5 cellular contexts compared by ENCODE assay signal in the genomic region with DNA sequence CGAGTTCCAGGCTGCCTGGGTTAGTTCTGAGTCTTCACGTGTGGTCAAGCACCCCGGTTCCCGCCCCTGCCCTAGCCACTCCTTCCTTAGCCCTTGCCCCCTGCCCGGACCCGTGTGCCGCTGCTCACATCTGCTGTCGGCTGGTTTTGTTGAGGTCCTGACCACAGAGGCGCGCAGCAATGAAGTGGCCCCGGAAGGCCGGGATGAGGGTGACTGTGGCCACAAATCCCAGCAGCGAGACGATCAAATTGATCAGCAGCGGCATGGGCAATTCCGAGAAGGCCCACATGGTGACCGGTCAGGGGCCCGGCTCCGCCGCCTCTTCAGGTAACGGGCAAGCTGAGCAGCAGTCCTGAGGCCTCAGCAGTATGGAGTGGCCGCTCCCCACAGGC. TPM values are rescaled to one million over a fixed set of nuclear protein-coding genes. Genes with fewer than 3 reads are reported as not detected.
DNase-seq lines count a peak whose midpoint lies in the region; ATAC-seq and TF ChIP-seq lines count a peak whose summit lies in the region.

No MANE protein-coding gene starts in this region.

- peak; percentile 6 for ATAC-seq in GM21360 (IDR thresholded peaks at IDR 0.05; ENCODE audit: unreplicated experiment)

- intact Hi-C loops in sigmoid colon (cut with DNase I), result loop anchor here (5.0 kb wide), 1 partner anchor 106 kb away; a partner anchor contains a TSS

- DNase-seq in HuH-7.5 (ENCODE audit: low spot score) (peak; percentile 46), sigmoid colon (no peak)
- no peak for DNase-seq in activated CD8-positive, alpha-beta memory T cell treated with anti-CD3 and anti-CD28 coated beads, Interleukin-2, amount 50 U/mL, for 4 hours

- TF ChIP-seq POLR2A in sigmoid colon (IDR thresholded peaks at IDR 0.05), result no peak

- H3K4me3 ChIP-seq in ectodermal cell (ENCODE audit: insufficient read depth, low read depth, low read length), result peak overlapping the region; percentile 75
- H3K4me3 ChIP-seq in sigmoid colon, result peak overlapping the region; percentile 77 to 82 (median 78)

- no peak for TF ChIP-seq EP300 in sigmoid colon (IDR thresholded peaks at IDR 0.05)

- H3K27ac ChIP-seq in ectodermal cell (ENCODE audit: insufficient read depth, low read depth, low read length, poor library complexity, severe bottlenecking) (peak overlapping the region; percentile 95), sigmoid colon (peak overlapping the region; percentile 84 to 92 (median 90))

- TF ChIP-seq CTCF in sigmoid colon (IDR thresholded peaks at IDR 0.05), result peak in 2 of 4 experiments; percentile 14 to 33

- H3K9me3 ChIP-seq in ectodermal cell (ENCODE audit: control insufficient read depth, low read length) (no peaks in the 10 kb centered on the region), sigmoid colon (no peaks in the 10 kb centered on the region)

- no peaks in the 10 kb centered on the region for H3K27me3 ChIP-seq in ectodermal cell (ENCODE audit: control insufficient read depth, insufficient read depth, low read length, poor library complexity, severe bottlenecking)
- no peaks in the 10 kb centered on the region for H3K27me3 ChIP-seq in sigmoid colon

- H3K4me1 ChIP-seq in ectodermal cell (ENCODE audit: control insufficient read depth, insufficient read depth, low read length) (peaks cover 10% of the 10 kb centered on the region), sigmoid colon (peaks cover 0 to 31% (median 27%) of the 10 kb centered on the region in 4 donors)

- WGBS in ectodermal cell, 2 experiments, result 0 to 1% methylated on average over 22 of the region's 22 CpGs
- WGBS in sigmoid colon, 2 donors, result 0 to 1% methylated on average over 22 of the region's 22 CpGs

- H3K36me3 ChIP-seq in ectodermal cell (ENCODE audit: control insufficient read depth, insufficient read depth, low read length) (peaks cover 17% of the 10 kb centered on the region), sigmoid colon (peaks cover 7 to 23% (median 9%) of the 10 kb centered on the region in 4 donors)

RNA-seq across cellular contexts. Expression of a gene that starts 0.3 kb away (rescaled TPM):
- polyA plus RNA-seq in ectodermal cell (2013, experiment 1 of 4), result 51.5 TPM
- polyA plus RNA-seq in ectodermal cell (2013, experiment 2 of 4), result 46.4 TPM
- 47.5 TPM for polyA plus RNA-seq in ectodermal cell (2013, experiment 3 of 4)
- polyA plus RNA-seq in ectodermal cell (2013, experiment 4 of 4), result 51.6 TPM
- 10 to 100 TPM; 16.1 to 22.1 (median 16.8) TPM for total RNA-seq in sigmoid colon
- 10 to 100 TPM in 1 of 3 donors, 1 to 10 TPM in 2; 4.2 to 44.6 (median 6.9) TPM for polyA plus RNA-seq in sigmoid colon

RNA-seq across cellular contexts. Expression of a gene that starts 5.8 kb away (rescaled TPM):
- polyA plus RNA-seq in ectodermal cell (2013, experiment 1 of 4), result 9.2 TPM
- 6.7 TPM for polyA plus RNA-seq in ectodermal cell (2013, experiment 2 of 4)
- 4.4 TPM for polyA plus RNA-seq in ectodermal cell (2013, experiment 3 of 4)
- polyA plus RNA-seq in ectodermal cell (2013, experiment 4 of 4), result 7.2 TPM
- 1 to 10 TPM; 5.3 to 8.0 (median 5.8) TPM for total RNA-seq in sigmoid colon
- 10 to 100 TPM in 1 of 3 donors, 1 to 10 TPM in 2; 6.0 to 22.6 (median 7.6) TPM for polyA plus RNA-seq in sigmoid colon

RNA-seq across cellular contexts. Expression of a gene that starts 16.7 kb away (rescaled TPM):
- 62.1 TPM for polyA plus RNA-seq in ectodermal cell (2013, experiment 1 of 4)
- 62.7 TPM for polyA plus RNA-seq in ectodermal cell (2013, experiment 2 of 4)
- 43.9 TPM for polyA plus RNA-seq in ectodermal cell (2013, experiment 3 of 4)
- 56.8 TPM for polyA plus RNA-seq in ectodermal cell (2013, experiment 4 of 4)
- 10 to 100 TPM in 1 of 4 donors, 1 to 10 TPM in 3; 5.6 to 15.2 (median 6.6) TPM for total RNA-seq in sigmoid colon
- polyA plus RNA-seq in sigmoid colon, result 10 to 100 TPM; 20.3 to 39.3 (median 22.2) TPM

RNA-seq across cellular contexts. Expression of a gene that starts 20.0 kb away (rescaled TPM):
- 43.1 TPM for polyA plus RNA-seq in ectodermal cell (2013, experiment 1 of 4)
- 40.3 TPM for polyA plus RNA-seq in ectodermal cell (2013, experiment 2 of 4)
- 39.3 TPM for polyA plus RNA-seq in ectodermal cell (2013, experiment 3 of 4)
- polyA plus RNA-seq in ectodermal cell (2013, experiment 4 of 4), result 39.0 TPM
- total RNA-seq in sigmoid colon, result 10 to 100 TPM; 15.0 to 33.0 (median 21.2) TPM
- polyA plus RNA-seq in sigmoid colon, result 10 to 100 TPM; 12.0 to 23.2 (median 20.1) TPM

RNA-seq across cellular contexts. Expression of a gene that starts 33.7 kb away (rescaled TPM):
- 22.5 TPM for polyA plus RNA-seq in ectodermal cell (2013, experiment 1 of 4)
- 26.8 TPM for polyA plus RNA-seq in ectodermal cell (2013, experiment 2 of 4)
- polyA plus RNA-seq in ectodermal cell (2013, experiment 3 of 4), result 25.9 TPM
- polyA plus RNA-seq in ectodermal cell (2013, experiment 4 of 4), result 32.3 TPM
- total RNA-seq in sigmoid colon, result 10 to 100 TPM; 26.0 to 37.0 (median 30.8) TPM
- 10 to 100 TPM; 13.4 to 29.2 (median 27.0) TPM for polyA plus RNA-seq in sigmoid colon
